In the genomic region with DNA sequence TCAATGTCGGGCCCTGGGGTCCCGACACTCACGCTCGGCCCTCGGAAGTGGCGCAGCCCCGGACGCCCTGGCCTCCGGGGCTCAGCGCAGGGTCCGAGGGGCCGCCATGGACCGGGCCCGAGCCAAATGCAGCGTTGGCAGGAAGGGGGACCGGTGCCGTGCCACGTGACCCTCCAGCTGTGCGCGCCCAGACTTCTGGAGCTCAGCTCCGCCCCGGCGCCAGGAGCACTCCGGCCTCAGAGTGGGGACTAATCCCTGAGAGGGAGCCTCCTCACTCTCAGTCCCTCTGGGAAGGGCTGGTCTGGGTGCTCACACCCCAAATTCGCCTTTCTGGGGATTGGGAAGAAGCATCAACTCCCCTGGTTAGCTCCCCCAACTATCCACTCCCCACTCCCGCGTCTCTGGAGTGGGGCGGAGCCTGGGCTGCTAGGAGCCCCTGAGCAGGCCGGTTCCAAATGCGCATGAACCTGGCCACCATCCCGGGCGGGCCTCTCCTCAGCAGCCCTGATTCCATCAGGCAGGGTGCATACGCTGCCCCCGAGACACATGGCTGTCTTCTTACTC, we compare ENCODE assay signal across 1 cellular context.
TF ChIP-seq lines count a peak whose summit lies in the region.

A gene with protein sequence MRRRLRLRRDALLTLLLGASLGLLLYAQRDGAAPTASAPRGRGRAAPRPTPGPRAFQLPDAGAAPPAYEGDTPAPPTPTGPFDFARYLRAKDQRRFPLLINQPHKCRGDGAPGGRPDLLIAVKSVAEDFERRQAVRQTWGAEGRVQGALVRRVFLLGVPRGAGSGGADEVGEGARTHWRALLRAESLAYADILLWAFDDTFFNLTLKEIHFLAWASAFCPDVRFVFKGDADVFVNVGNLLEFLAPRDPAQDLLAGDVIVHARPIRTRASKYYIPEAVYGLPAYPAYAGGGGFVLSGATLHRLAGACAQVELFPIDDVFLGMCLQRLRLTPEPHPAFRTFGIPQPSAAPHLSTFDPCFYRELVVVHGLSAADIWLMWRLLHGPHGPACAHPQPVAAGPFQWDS (minus strand): TSS at position 166 of the 564 bp plus-strand sequence. CDS start 513 bp downstream, outside the sequence.

TF ChIP-seq in HepG2, 621 proteins besides CTCF, POLR2A, EP300 and RAD21 (continued from another document and continues in another):
- TF ChIP-seq TEAD2 (CRISPR knock-in tag; IDR thresholded peaks at IDR 0.05) (no peak), RBFOX2 (IDR thresholded peaks at IDR 0.05; ENCODE audit: low read depth, low read length) (peak; percentile 44; the same call in 1 of the 2 replicates), ZNF792 (CRISPR knock-in tag; IDR thresholded peaks at IDR 0.05) (0 out of 2 replicates have a peak, but pooled peaks have one; percentile 8), NFE2L1 (CRISPR knock-in tag; IDR thresholded peaks at IDR 0.05; ENCODE audit: borderline replicate concordance) (peak; percentile 90), ZNF674 (CRISPR knock-in tag; IDR thresholded peaks at IDR 0.05; ENCODE audit: low read depth) (no peak), REPIN1 (CRISPR knock-in tag; IDR thresholded peaks at IDR 0.05; ENCODE audit: borderline replicate concordance, low read depth) (peak; percentile 37; the same call in 1 of the 2 replicates), ZNF607 (CRISPR knock-in tag; IDR thresholded peaks at IDR 0.05; ENCODE audit: borderline replicate concordance) (peak; percentile 84), ZSCAN20 (CRISPR knock-in tag; IDR thresholded peaks at IDR 0.05; ENCODE audit: borderline replicate concordance) (0 out of 2 replicates have a peak, but pooled peaks have one; percentile 30), SIX4 (CRISPR knock-in tag; IDR thresholded peaks at IDR 0.05) (no peak), SOX6 (IDR thresholded peaks at IDR 0.05) (no peak), SOX6 (CRISPR knock-in tag; IDR thresholded peaks at IDR 0.05) (peak; percentile 38), ZNF232 (CRISPR knock-in tag; IDR thresholded peaks at IDR 0.05; ENCODE audit: borderline replicate concordance) (peak; percentile 82; the same call in 1 of the 2 replicates), ATF7-NPFF (CRISPR knock-in tag; IDR thresholded peaks at IDR 0.05; ENCODE audit: low read depth) (peak; percentile 66; the same call in 1 of the 2 replicates), ERF (CRISPR knock-in tag; IDR thresholded peaks at IDR 0.05) (peak; percentile 59; the same call in 1 of the 2 replicates), TP53 (CRISPR knock-in tag; conservative IDR thresholded peaks at IDR 0.05) (no peak), ZMAT3 (CRISPR knock-in tag; conservative IDR thresholded peaks at IDR 0.05) (peak; percentile 72; the same call in 1 of the 2 replicates), RFX1 (IDR thresholded peaks at IDR 0.05) (no peak), YEATS4 (CRISPR knock-in tag; IDR thresholded peaks at IDR 0.05; ENCODE audit: borderline replicate concordance) (peak; percentile 90), NCOA5 (CRISPR knock-in tag; IDR thresholded peaks at IDR 0.05) (0 out of 2 replicates have a peak, but pooled peaks have one; percentile 35), ZNF274 (CRISPR knock-in tag; IDR thresholded peaks at IDR 0.05) (0 out of 2 replicates have a peak, but pooled peaks have one; percentile 41), ZNF672 (CRISPR knock-in tag; IDR thresholded peaks at IDR 0.05) (no peak), ZNF766 (CRISPR knock-in tag; IDR thresholded peaks at IDR 0.05; ENCODE audit: borderline replicate concordance) (no peak), MAF1 (CRISPR knock-in tag; IDR thresholded peaks at IDR 0.05; ENCODE audit: borderline replicate concordance) (0 out of 2 replicates have a peak, but pooled peaks have one; percentile 29), ZNF33B (CRISPR knock-in tag; IDR thresholded peaks at IDR 0.05) (0 out of 2 replicates have a peak, but pooled peaks have one; percentile 61), GATAD1 (CRISPR knock-in tag; IDR thresholded peaks at IDR 0.05) (no peak), HNRNPLL (IDR thresholded peaks at IDR 0.05; ENCODE audit: low read depth, low read length, poor library complexity, severe bottlenecking) (peak; percentile 25), RFX3 (CRISPR knock-in tag; IDR thresholded peaks at IDR 0.05) (no peak), ZNF256 (CRISPR knock-in tag; conservative IDR thresholded peaks at IDR 0.05) (no peak), ZNF768 (CRISPR knock-in tag; IDR thresholded peaks at IDR 0.05) (peak; percentile 31; the same call in 1 of the 2 replicates), HOXA5 (CRISPR knock-in tag; IDR thresholded peaks at IDR 0.05) (no peak), ZNF263 (CRISPR knock-in tag; IDR thresholded peaks at IDR 0.05) (peak; percentile 99), ZBTB8A (CRISPR knock-in tag; IDR thresholded peaks at IDR 0.05; ENCODE audit: borderline replicate concordance, low read depth) (no peak), SP1 (IDR thresholded peaks at IDR 0.05) (no peak), SP1 (CRISPR knock-in tag; IDR thresholded peaks at IDR 0.05) (peak; percentile 30; the same call in 1 of the 2 replicates), SETDB1 (CRISPR knock-in tag; IDR thresholded peaks at IDR 0.05; ENCODE audit: borderline replicate concordance) (0 out of 2 replicates have a peak, but pooled peaks have one; percentile 55)
- TF ChIP-seq, protein P1, sequence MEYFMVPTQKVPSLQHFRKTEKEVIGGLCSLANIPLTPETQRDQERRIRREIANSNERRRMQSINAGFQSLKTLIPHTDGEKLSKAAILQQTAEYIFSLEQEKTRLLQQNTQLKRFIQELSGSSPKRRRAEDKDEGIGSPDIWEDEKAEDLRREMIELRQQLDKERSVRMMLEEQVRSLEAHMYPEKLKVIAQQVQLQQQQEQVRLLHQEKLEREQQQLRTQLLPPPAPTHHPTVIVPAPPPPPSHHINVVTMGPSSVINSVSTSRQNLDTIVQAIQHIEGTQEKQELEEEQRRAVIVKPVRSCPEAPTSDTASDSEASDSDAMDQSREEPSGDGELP (IDR thresholded peaks at IDR 0.05; ENCODE audit: borderline replicate concordance, low read depth), result peak; percentile 98
- TF ChIP-seq, protein P2, sequence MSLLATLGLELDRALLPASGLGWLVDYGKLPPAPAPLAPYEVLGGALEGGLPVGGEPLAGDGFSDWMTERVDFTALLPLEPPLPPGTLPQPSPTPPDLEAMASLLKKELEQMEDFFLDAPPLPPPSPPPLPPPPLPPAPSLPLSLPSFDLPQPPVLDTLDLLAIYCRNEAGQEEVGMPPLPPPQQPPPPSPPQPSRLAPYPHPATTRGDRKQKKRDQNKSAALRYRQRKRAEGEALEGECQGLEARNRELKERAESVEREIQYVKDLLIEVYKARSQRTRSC (CRISPR knock-in tag; IDR thresholded peaks at IDR 0.05; ENCODE audit: low read depth), result 0 out of 2 replicates have a peak, but pooled peaks have one; percentile 30
- TF ChIP-seq, protein P3, sequence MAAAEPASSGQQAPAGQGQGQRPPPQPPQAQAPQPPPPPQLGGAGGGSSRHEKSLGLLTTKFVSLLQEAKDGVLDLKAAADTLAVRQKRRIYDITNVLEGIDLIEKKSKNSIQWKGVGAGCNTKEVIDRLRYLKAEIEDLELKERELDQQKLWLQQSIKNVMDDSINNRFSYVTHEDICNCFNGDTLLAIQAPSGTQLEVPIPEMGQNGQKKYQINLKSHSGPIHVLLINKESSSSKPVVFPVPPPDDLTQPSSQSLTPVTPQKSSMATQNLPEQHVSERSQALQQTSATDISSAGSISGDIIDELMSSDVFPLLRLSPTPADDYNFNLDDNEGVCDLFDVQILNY (CRISPR knock-in tag; conservative IDR thresholded peaks at IDR 0.05), result 0 out of 2 replicates have a peak, but pooled peaks have one; percentile 26
- TF ChIP-seq, protein P4, sequence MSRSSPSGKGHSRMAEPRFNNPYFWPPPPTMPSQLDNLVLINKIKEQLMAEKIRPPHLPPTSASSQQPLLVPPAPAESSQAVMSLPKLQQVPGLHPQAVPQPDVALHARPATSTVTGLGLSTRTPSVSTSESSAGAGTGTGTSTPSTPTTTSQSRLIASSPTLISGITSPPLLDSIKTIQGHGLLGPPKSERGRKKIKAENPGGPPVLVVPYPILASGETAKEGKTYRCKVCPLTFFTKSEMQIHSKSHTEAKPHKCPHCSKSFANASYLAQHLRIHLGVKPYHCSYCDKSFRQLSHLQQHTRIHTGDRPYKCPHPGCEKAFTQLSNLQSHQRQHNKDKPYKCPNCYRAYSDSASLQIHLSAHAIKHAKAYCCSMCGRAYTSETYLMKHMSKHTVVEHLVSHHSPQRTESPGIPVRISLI (CRISPR knock-in tag; IDR thresholded peaks at IDR 0.05; ENCODE audit: borderline replicate concordance), result peak; percentile 43; the same call in 1 of the 2 replicates
- TF ChIP-seq, protein P5, sequence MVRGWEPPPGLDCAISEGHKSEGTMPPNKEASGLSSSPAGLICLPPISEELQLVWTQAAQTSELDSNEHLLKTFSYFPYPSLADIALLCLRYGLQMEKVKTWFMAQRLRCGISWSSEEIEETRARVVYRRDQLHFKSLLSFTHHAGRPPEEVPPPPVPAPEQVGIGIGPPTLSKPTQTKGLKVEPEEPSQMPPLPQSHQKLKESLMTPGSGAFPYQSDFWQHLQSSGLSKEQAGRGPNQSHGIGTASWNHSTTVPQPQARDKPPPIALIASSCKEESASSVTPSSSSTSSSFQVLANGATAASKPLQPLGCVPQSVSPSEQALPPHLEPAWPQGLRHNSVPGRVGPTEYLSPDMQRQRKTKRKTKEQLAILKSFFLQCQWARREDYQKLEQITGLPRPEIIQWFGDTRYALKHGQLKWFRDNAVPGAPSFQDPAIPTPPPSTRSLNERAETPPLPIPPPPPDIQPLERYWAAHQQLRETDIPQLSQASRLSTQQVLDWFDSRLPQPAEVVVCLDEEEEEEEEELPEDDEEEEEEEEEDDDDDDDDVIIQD (CRISPR knock-in tag; IDR thresholded peaks at IDR 0.05; ENCODE audit: low read depth), result peak; percentile 79; the same call in 1 of the 2 replicates
- TF ChIP-seq, protein P6, sequence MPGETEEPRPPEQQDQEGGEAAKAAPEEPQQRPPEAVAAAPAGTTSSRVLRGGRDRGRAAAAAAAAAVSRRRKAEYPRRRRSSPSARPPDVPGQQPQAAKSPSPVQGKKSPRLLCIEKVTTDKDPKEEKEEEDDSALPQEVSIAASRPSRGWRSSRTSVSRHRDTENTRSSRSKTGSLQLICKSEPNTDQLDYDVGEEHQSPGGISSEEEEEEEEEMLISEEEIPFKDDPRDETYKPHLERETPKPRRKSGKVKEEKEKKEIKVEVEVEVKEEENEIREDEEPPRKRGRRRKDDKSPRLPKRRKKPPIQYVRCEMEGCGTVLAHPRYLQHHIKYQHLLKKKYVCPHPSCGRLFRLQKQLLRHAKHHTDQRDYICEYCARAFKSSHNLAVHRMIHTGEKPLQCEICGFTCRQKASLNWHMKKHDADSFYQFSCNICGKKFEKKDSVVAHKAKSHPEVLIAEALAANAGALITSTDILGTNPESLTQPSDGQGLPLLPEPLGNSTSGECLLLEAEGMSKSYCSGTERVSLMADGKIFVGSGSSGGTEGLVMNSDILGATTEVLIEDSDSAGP (CRISPR knock-in tag; IDR thresholded peaks at IDR 0.05; ENCODE audit: borderline replicate concordance), result peak; percentile 84; the same call in 1 of the 2 replicates
- TF ChIP-seq, protein P7, sequence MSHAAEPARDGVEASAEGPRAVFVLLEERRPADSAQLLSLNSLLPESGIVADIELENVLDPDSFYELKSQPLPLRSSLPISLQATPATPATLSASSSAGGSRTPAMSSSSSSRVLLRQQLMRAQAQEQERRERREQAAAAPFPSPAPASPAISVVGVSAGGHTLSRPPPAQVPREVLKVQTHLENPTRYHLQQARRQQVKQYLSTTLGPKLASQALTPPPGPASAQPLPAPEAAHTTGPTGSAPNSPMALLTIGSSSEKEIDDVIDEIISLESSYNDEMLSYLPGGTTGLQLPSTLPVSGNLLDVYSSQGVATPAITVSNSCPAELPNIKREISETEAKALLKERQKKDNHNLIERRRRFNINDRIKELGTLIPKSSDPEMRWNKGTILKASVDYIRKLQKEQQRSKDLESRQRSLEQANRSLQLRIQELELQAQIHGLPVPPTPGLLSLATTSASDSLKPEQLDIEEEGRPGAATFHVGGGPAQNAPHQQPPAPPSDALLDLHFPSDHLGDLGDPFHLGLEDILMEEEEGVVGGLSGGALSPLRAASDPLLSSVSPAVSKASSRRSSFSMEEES (CRISPR knock-in tag; IDR thresholded peaks at IDR 0.05), result peak; percentile 68
- TF ChIP-seq, protein P8, sequence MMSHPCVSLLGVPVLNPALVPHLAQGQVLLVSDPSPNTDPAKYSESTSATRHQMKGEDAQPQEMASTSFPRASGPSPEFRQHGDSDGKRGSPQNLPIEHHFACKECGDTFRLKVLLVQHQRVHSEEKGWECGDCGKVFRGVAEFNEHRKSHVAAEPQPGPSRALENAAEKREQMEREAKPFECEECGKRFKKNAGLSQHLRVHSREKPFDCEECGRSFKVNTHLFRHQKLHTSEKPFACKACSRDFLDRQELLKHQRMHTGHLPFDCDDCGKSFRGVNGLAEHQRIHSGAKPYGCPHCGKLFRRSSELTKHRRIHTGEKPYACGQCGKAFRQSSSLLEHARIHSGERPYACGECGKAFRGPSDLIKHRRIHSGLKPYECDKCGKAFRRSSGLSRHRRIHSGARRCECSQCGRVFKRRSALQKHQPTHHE (CRISPR knock-in tag; IDR thresholded peaks at IDR 0.05; ENCODE audit: borderline replicate concordance), result peak; percentile 78
- TF ChIP-seq, protein P9, sequence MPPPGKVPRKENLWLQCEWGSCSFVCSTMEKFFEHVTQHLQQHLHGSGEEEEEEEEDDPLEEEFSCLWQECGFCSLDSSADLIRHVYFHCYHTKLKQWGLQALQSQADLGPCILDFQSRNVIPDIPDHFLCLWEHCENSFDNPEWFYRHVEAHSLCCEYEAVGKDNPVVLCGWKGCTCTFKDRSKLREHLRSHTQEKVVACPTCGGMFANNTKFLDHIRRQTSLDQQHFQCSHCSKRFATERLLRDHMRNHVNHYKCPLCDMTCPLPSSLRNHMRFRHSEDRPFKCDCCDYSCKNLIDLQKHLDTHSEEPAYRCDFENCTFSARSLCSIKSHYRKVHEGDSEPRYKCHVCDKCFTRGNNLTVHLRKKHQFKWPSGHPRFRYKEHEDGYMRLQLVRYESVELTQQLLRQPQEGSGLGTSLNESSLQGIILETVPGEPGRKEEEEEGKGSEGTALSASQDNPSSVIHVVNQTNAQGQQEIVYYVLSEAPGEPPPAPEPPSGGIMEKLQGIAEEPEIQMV (CRISPR knock-in tag; IDR thresholded peaks at IDR 0.05; ENCODE audit: low read depth), result peak; percentile 58; the same call in 1 of the 2 replicates
- TF ChIP-seq, protein P10, sequence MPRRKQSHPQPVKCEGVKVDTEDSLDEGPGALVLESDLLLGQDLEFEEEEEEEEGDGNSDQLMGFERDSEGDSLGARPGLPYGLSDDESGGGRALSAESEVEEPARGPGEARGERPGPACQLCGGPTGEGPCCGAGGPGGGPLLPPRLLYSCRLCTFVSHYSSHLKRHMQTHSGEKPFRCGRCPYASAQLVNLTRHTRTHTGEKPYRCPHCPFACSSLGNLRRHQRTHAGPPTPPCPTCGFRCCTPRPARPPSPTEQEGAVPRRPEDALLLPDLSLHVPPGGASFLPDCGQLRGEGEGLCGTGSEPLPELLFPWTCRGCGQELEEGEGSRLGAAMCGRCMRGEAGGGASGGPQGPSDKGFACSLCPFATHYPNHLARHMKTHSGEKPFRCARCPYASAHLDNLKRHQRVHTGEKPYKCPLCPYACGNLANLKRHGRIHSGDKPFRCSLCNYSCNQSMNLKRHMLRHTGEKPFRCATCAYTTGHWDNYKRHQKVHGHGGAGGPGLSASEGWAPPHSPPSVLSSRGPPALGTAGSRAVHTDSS (CRISPR knock-in tag; conservative IDR thresholded peaks at IDR 0.05), result peak; percentile 69; the same call in 1 of the 2 replicates
- TF ChIP-seq, protein P11, sequence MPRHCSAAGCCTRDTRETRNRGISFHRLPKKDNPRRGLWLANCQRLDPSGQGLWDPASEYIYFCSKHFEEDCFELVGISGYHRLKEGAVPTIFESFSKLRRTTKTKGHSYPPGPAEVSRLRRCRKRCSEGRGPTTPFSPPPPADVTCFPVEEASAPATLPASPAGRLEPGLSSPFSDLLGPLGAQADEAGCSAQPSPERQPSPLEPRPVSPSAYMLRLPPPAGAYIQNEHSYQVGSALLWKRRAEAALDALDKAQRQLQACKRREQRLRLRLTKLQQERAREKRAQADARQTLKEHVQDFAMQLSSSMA (CRISPR knock-in tag; IDR thresholded peaks at IDR 0.05), result peak; percentile 83
